Comparison of ENCODE assay signal across 8 cellular contexts in the genomic region with DNA sequence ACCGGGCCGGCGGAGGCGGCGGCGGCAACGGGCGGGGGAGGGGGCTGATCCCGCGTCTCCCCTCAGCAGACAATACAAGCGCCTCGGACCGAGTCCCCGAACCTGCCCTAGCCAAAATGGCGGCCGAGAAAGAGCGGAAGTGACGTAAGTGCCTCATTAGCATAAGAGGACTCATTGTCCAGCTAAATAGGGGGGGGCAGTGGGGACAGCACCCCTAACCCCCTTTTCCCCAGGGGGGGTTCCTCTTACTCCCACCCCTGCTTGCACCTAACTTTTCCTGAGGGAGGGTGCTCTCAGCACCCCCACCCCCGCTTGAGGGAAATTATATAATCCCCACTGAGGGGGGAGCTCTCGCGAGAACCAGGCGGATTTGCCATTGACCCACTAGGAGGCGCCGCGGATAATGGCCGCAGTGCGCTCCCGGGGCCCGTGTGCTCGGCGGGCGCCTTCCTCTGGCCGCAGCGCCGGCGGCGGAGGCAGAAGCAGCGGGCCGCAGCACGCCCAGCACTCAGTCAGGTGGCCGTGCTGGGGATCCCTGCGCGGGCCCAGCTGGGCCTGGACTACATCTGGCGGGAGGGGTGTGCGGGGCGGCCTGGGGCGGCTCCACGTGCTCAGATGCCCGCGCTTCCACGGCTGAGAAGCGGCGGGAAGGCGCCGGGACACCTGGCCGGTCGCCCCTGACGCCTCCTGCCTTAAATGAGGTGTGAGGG. TPM values are rescaled to one million over a fixed set of nuclear protein-coding genes. Genes with fewer than 3 reads are reported as not detected.
DNase-seq lines count a peak whose midpoint lies in the region; ATAC-seq and TF ChIP-seq lines count a peak whose summit lies in the region.

A gene (minus strand): TSS at position 132 of the 710 bp plus-strand sequence. CDS start 27,441 bp downstream, outside the sequence.

- H3K27ac ChIP-seq in angular gyrus (ENCODE audit: low read depth, low read length) (peak within 1 kb of the TSS; percentile 99), right atrium auricular region (peak within 1 kb of the TSS; percentile 95 to 99), psoas muscle (peak within 1 kb of the TSS; percentile 100), urinary bladder (ENCODE audit: low read depth) (peak within 1 kb of the TSS; percentile 99)

- H3K27me3 ChIP-seq in right atrium auricular region (no peaks in the 10 kb centered on the region), psoas muscle (ENCODE audit: insufficient read depth in 3 of 3, low read length in 2 of 3) (no peaks in the 10 kb centered on the region)

- H3K4me1 ChIP-seq in right atrium auricular region (peaks cover 0 to 41% of the 10 kb centered on the region in 2 donors), psoas muscle (peaks cover 35% of the 10 kb centered on the region), urinary bladder (ENCODE audit: insufficient read depth) (no peaks in the 10 kb centered on the region)

- H3K36me3 ChIP-seq in right atrium auricular region (peaks cover 26% of the 10 kb centered on the region), psoas muscle (ENCODE audit: insufficient read depth in 1 of 2, low read depth in 1 of 2) (peaks cover 5 to 58% of the 10 kb centered on the region in 2 donors), urinary bladder (ENCODE audit: insufficient read depth) (no peaks in the 10 kb centered on the region)

- DNase-seq in NCI-H187 treated with DMSO at 0.1 percent for 48 hours (lab: John Stamatoyannopoulos, UW) = peak; percentile 84
- DNase-seq in T-helper 2 cell = peak; percentile 71 to 95 (median 86)
- peak; percentile 92 for DNase-seq in right atrium auricular region (ENCODE audit: low spot score)
- peak; percentile 91 to 94 for DNase-seq in psoas muscle

- intact Hi-C loops in psoas muscle (cut with DNase I) = loop anchor here (2.0 kb wide), 1 partner anchor 27 kb away; a partner anchor contains a TSS

- ATAC-seq in GM18502 (IDR thresholded peaks at IDR 0.05; ENCODE audit: poor library complexity, unreplicated experiment) = peak; percentile 72
- ATAC-seq in HG02943 (IDR thresholded peaks at IDR 0.05; ENCODE audit: low read depth, unreplicated experiment) = peak; percentile 57
- ATAC-seq in psoas muscle = peak; percentile 85 to 91 (median 88)

- peak within 1 kb of the TSS; percentile 83 to 84 for H3K4me3 ChIP-seq in right atrium auricular region
- peak within 1 kb of the TSS; percentile 82 for H3K4me3 ChIP-seq in psoas muscle
- H3K4me3 ChIP-seq in urinary bladder (ENCODE audit: low read depth, low read length) = peak within 1 kb of the TSS; percentile 100

- TF ChIP-seq CTCF in right atrium auricular region (IDR thresholded peaks at IDR 0.05) (peak; percentile 49 to 75), psoas muscle (IDR thresholded peaks at IDR 0.05) (peak; percentile 67)

- H3K9me3 ChIP-seq in right atrium auricular region (no peaks in the 10 kb centered on the region), psoas muscle (no peaks in the 10 kb centered on the region)

- 1% methylated on average over 50 to 58 of the region's 58 CpGs for WGBS in psoas muscle, 3 donors
- WGBS in urinary bladder = under 1% methylated on average over 58 of the region's 58 CpGs

RNA-seq across cellular contexts. Expression of the gene that starts here (rescaled TPM):
- total RNA-seq in right atrium auricular region (10 to 100 TPM; 23.7 to 34.3 TPM), psoas muscle (10 to 100 TPM; 34.2 to 40.1 (median 37.9) TPM), urinary bladder (92.2 TPM)
- polyA plus RNA-seq in psoas muscle (10 to 100 TPM; 13.3 to 30.1 (median 13.4) TPM), urinary bladder (36.2 TPM)

Comparison
In these comparisons a context has a peak if more than half of its experiments do, and no peak if none do; other contexts are left out.
1. Peak in every context shown above with its lines: DNase-seq, ATAC-seq, H3K4me3 ChIP-seq and H3K27ac ChIP-seq.